In genomic region chr6:112202639-112203341, GRCh38 we compare ENCODE assay signal across 10 cellular contexts. TPM values are rescaled to one million over a fixed set of nuclear protein-coding genes. Genes with fewer than 3 reads are reported as not detected.
A peak's percentile ranks its signal among the peaks of the same experiment; 100 is the strongest.
DNase-seq lines count a peak whose midpoint lies in the region; ATAC-seq and TF ChIP-seq lines count a peak whose summit lies in the region.
"Had no signal": no experiment of that assay in that cellular context is flagged by ENCODE, and none has a peak within 500 bp of the region (broad histone marks: within the 10 kb centered on the region; RNA-seq: fewer than 3 reads in every experiment).

No MANE protein-coding gene starts in this region.

- H3K4me3 ChIP-seq in PC-9 (peak overlapping the region; percentile 34), mesodermal cell (ENCODE audit: extremely low read depth, insufficient read depth, low read length, poor library complexity, severe bottlenecking) (no peak overlapping the region)
- H3K4me3 ChIP-seq: left lung had no signal

- 86 to 89% methylated on average over 8 to 10 of the region's 12 CpGs for WGBS in mesodermal cell (ENCODE audit: insufficient coverage in 2 of 2), 2 experiments

- no TSS peak for BruUV-seq in PC-9 (replicated peaks; lab: Mats Ljungman, UMichigan)

- H3K9me3 ChIP-seq in PC-9 (ENCODE audit: insufficient read depth, low read depth) (peaks cover 6% of the 10 kb centered on the region; the same call in 1 of the 2 replicates), mesodermal cell (ENCODE audit: control insufficient read depth, low read length) (no peaks in the 10 kb centered on the region)
- H3K9me3 ChIP-seq: left lung had no signal

- no peak for TF ChIP-seq CTCF in PC-9 (conservative IDR thresholded peaks at IDR 0.05)

- no peaks in the 10 kb centered on the region for H4K20me1 ChIP-seq in PC-9 (ENCODE audit: insufficient read depth)

- ATAC-seq in GM18505 (IDR thresholded peaks at IDR 0.05; ENCODE audit: unreplicated experiment) = peak; percentile 80
- ATAC-seq: left lung had no signal

- H3K79me2 ChIP-seq in PC-9 (ENCODE audit: low read depth) = peaks cover 74% of the 10 kb centered on the region

- H3K27ac ChIP-seq in PC-9 (peak overlapping the region; percentile 98), mesodermal cell (ENCODE audit: low read depth, low read length, severe bottlenecking) (peak overlapping the region; percentile 36)
- H3K27ac ChIP-seq: VCaP had no signal

- peak overlapping the region; percentile 74 for H3K4me2 ChIP-seq in PC-9

- DNase-seq in HEK293T (ENCODE audit: extremely low spot score) = no peak
- DNase-seq in PC-9 = peak; percentile 11 to 55
- no peak for DNase-seq in CD1c-positive myeloid dendritic cell (ENCODE audit: extremely low spot score)
- no peak for DNase-seq in NCI-H446 treated with DMSO at 0.1 percent for 48 hours (lab: John Stamatoyannopoulos, UW)
- no peak for DNase-seq in dermis blood vessel endothelial cell
- DNase-seq in NK-92 treated with Interleukin-12 subunit alpha and Interleukin-12 subunit beta, amount 100 ng/mL, for 24 hours (lab: John Stamatoyannopoulos, UW) = no peak

- H3F3A ChIP-seq in PC-9 (ENCODE audit: insufficient read depth, low read depth) = peaks cover 65% of the 10 kb centered on the region

- CTCF ChIA-PET in HEK293T (lab: Yijun Ruan, JAX) = interaction anchor here (1.2 kb wide), 1 partner anchor 15 kb away, joined by 3 read pairs; no protein-coding TSS in a partner anchor
- CTCF ChIA-PET in PC-9 (lab: Charles Lee) = no interaction called here

- H3K9me2 ChIP-seq in PC-9 (ENCODE audit: insufficient read depth) = no peaks in the 10 kb centered on the region

- H3K27me3 ChIP-seq in PC-9 (ENCODE audit: insufficient read depth, low read depth) = no peaks in the 10 kb centered on the region
- H3K27me3 ChIP-seq: left lung had no signal

- intact Hi-C loops in PC-9 (cut with micrococcal nuclease; ENCODE audit: unreplicated experiment) = loop anchor here (2.0 kb wide), 1 partner anchor 14 kb away; no protein-coding TSS in a partner anchor

- H3K4me1 ChIP-seq in PC-9 (replicated peaks; ENCODE audit: insufficient read depth) (peaks cover 70% of the 10 kb centered on the region), mesodermal cell (ENCODE audit: control insufficient read depth, insufficient read depth, low read length, poor library complexity, severe bottlenecking) (peaks cover 28% of the 10 kb centered on the region)

- POLR2A ChIA-PET in HEK293T (lab: Yijun Ruan, JAX) = interaction anchor here (0.6 to 2.2 kb wide), 3 partner anchors 14 to 51 kb away, joined by 3 to 12 read pairs (median 3); partner anchors contain the start of gene LAMA4
- POLR2A ChIA-PET in PC-9 (lab: Charles Lee; ENCODE audit: unreplicated experiment) = no interaction called here

- H3K36me3 ChIP-seq in PC-9 (ENCODE audit: low read depth) (peaks cover 91% of the 10 kb centered on the region), mesodermal cell (ENCODE audit: control insufficient read depth, insufficient read depth, low read length) (no peaks in the 10 kb centered on the region)
- H3K36me3 ChIP-seq: left lung had no signal

- TF ChIP-seq POLR2A in GM18505 (IDR thresholded peaks at IDR 0.05; ENCODE audit: borderline replicate concordance, extremely low read depth, insufficient read depth, insufficient read length) = no peak

- no peak overlapping the region for H2AFZ ChIP-seq in PC-9

TF ChIP-seq in HEK293T, 16 proteins besides CTCF, POLR2A, EP300 and RAD21:
- TF ChIP-seq L3MBTL2 (conservative IDR thresholded peaks at IDR 0.05) = peak; percentile 47; the same call in 1 of the 2 replicates
- no peak for TF ChIP-seq FOXA1 (IDR thresholded peaks at IDR 0.05)
TF ChIP-seq in HEK293T: peak in this region for 1.

RNA-seq across cellular contexts. Expression of gene LAMA4, which starts 51.6 kb away (rescaled TPM):
- total RNA-seq in PC-9 (2021) (58.3 and 91.0 TPM in 2 replicates), dermis blood vessel endothelial cell (661 and 842 TPM in 2 replicates)
- 5.1 TPM for polyA plus RNA-seq in mesodermal cell (2013, experiment 1 of 2)
- 5.9 TPM for polyA plus RNA-seq in mesodermal cell (2013, experiment 2 of 2)

Comparison
In these comparisons a context has a peak if more than half of its experiments do, and no peak if none do; other contexts are left out.
1. DNase-seq: peak in PC-9 (2 of 2); none in HEK293T (single experiment), CD1c-positive myeloid dendritic cell (single experiment), NCI-H446 treated with DMSO at 0.1 percent for 48 hours (single experiment), dermis blood vessel endothelial cell (single experiment) and NK-92 treated with Interleukin-12 subunit alpha and Interleukin-12 subunit beta, amount 100 ng/mL, for 24 hours (single experiment).